Comparison of ENCODE assay signal across 24 cellular contexts in genomic region chr6:43097502-43097901, GRCh38. TPM values are rescaled to one million over a fixed set of nuclear protein-coding genes. Genes with fewer than 3 reads are reported as not detected.
DNase-seq lines count a peak whose midpoint lies in the region; ATAC-seq, FAIRE-seq and TF ChIP-seq lines count a peak whose summit lies in the region.
"Had no signal": no experiment of that assay in that cellular context is flagged by ENCODE, and none has a peak within 500 bp of the region (broad histone marks: within the 10 kb centered on the region; RNA-seq: fewer than 3 reads in every experiment).

No MANE protein-coding gene starts in this region.

- no peak overlapping the region for H3K14ac ChIP-seq in H9 (ENCODE audit: insufficient read depth, low read length)

- no peak overlapping the region for H3K56ac ChIP-seq in H9 (ENCODE audit: insufficient read length, low read depth, low read length)

- peaks cover 17% of the 10 kb centered on the region for H3K4me1 ChIP-seq in H9 (ENCODE audit: insufficient read depth, low read length)
- H3K4me1 ChIP-seq in astrocyte (ENCODE audit: insufficient read depth, low read length), result peaks cover 42% of the 10 kb centered on the region
- H3K4me1 ChIP-seq in kidney (ENCODE audit: control insufficient read depth in 1 of 2, insufficient read depth in 1 of 2, low read depth in 1 of 2, low read length in 2 of 2), result peaks cover 18 to 20% of the 10 kb centered on the region in 2 donors
- peaks cover 41% of the 10 kb centered on the region for H3K4me1 ChIP-seq in smooth muscle cell (ENCODE audit: low read depth)

- H3K27me3 ChIP-seq in H9 (ENCODE audit: insufficient read depth, low read length) (no peaks in the 10 kb centered on the region), astrocyte (ENCODE audit: insufficient read depth, low read length) (no peaks in the 10 kb centered on the region), smooth muscle cell (ENCODE audit: low read depth) (no peaks in the 10 kb centered on the region)

- H3K79me1 ChIP-seq in H9 (ENCODE audit: insufficient read depth, low read depth, low read length, poor library complexity, severe bottlenecking), result no peaks in the 10 kb centered on the region

- H3K27ac ChIP-seq in H9 (ENCODE audit: insufficient read length, low read depth, low read length) (no peak overlapping the region), astrocyte (ENCODE audit: low read depth, low read length) (peak overlapping the region; percentile 76), kidney (ENCODE audit: low read depth in 2 of 2, low read length in 2 of 2) (peak overlapping the region; percentile 5 to 33), smooth muscle cell (ENCODE audit: low read depth) (peak overlapping the region; percentile 90)
- H3K27ac ChIP-seq: WERI-Rb-1 had no signal

- H3K4ac ChIP-seq in H9 (ENCODE audit: low read depth, low read length), result no peak overlapping the region

- H3K36me3 ChIP-seq in astrocyte (ENCODE audit: insufficient read depth, low read length) (no peaks in the 10 kb centered on the region), kidney (ENCODE audit: control insufficient read depth in 1 of 2, insufficient read depth in 2 of 2, low read length in 2 of 2) (no peaks in the 10 kb centered on the region), smooth muscle cell (ENCODE audit: low read depth) (no peaks in the 10 kb centered on the region)

- no peaks in the 10 kb centered on the region for H3K23me2 ChIP-seq in H9 (ENCODE audit: insufficient read length, low read depth, low read length, poor library complexity, severe bottlenecking)

- H3K4me3 Mint-ChIP-seq in H9 (no peak overlapping the region), astrocyte (ENCODE audit: unreplicated experiment) (no peak overlapping the region)
- H3K4me3 Mint-ChIP-seq: activated CD8-positive, alpha-beta T cell treated with anti-CD3 and anti-CD28 coated beads, Interleukin-2, amount 10 ng/mL, durations not matched to agents 7 days and 5 days; activated naive CD8-positive, alpha-beta T cell treated with anti-CD3 and anti-CD28 coated beads, Interleukin-2, amount 10 ng/mL, durations not matched to agents 7 days and 5 days; activated T-cell treated with anti-CD3 and anti-CD28 coated beads, Interleukin-2, amount 50 U/mL, for 72 hours; central memory CD8-positive, alpha-beta T cell; effector memory CD8-positive, alpha-beta T cell; natural killer cell treated with Interleukin-12 subunit alpha and Interleukin-12 subunit beta and Interleukin-15 and Interleukin-18, amount 100 ng/mL, for 72 hours; T-cell had no signal

- H3K9me3 Mint-ChIP-seq in H9 (no peaks in the 10 kb centered on the region), astrocyte (ENCODE audit: unreplicated experiment) (no peaks in the 10 kb centered on the region)
- H3K9me3 Mint-ChIP-seq: activated naive CD8-positive, alpha-beta T cell treated with anti-CD3 and anti-CD28 coated beads, Interleukin-2, amount 10 ng/mL, durations not matched to agents 7 days and 5 days; activated T-cell treated with anti-CD3 and anti-CD28 coated beads, Interleukin-2, amount 50 U/mL, for 72 hours; central memory CD8-positive, alpha-beta T cell; effector memory CD8-positive, alpha-beta T cell; natural killer cell treated with Interleukin-12 subunit alpha and Interleukin-12 subunit beta and Interleukin-15 and Interleukin-18, amount 100 ng/mL, for 72 hours; T-cell had no signal

- no peak overlapping the region for H4K8ac ChIP-seq in H9 (replicated peaks; ENCODE audit: insufficient read length, low read depth, low read length)

- H4K91ac ChIP-seq in H9 (ENCODE audit: insufficient read length, low read depth, low read length), result no peak overlapping the region

- FAIRE-seq in astrocyte (lab: Jason Lieb, UNC) (no peak), kidney (lab: Jason Lieb, UNC) (no peak)

- H4K20me1 ChIP-seq in H9 (ENCODE audit: control insufficient read depth, insufficient read depth, insufficient read length), result no peaks in the 10 kb centered on the region
- H4K20me1 ChIP-seq in astrocyte (ENCODE audit: insufficient read depth, low read length), result peaks cover 66% of the 10 kb centered on the region
- peaks cover 98% of the 10 kb centered on the region for H4K20me1 ChIP-seq in smooth muscle cell (ENCODE audit: low read depth)

- H2BK120ac ChIP-seq in H9 (ENCODE audit: low read depth, low read length, poor library complexity, severe bottlenecking), result no peak overlapping the region

- H2BK12ac ChIP-seq in H9 (ENCODE audit: insufficient read length, low read depth, low read length), result no peak overlapping the region

- no peak overlapping the region for H2AK5ac ChIP-seq in H9 (ENCODE audit: insufficient read length, low read length)

- TF ChIP-seq CTCF in H9 (conservative IDR thresholded peaks at IDR 0.05) (no peak), astrocyte (IDR thresholded peaks at IDR 0.05; ENCODE audit: insufficient read depth, low read depth, low read length) (no peak), kidney (IDR thresholded peaks at IDR 0.05; ENCODE audit: borderline replicate concordance, extremely low read depth, insufficient read depth) (no peak), smooth muscle cell (IDR thresholded peaks at IDR 0.05; ENCODE audit: borderline replicate concordance, insufficient read depth, poor library complexity, severe bottlenecking) (no peak)

- no peak overlapping the region for H3T11ph ChIP-seq in H9 (ENCODE audit: low read length)

- H3K9ac ChIP-seq in H9 (ENCODE audit: extremely low read depth, insufficient read length, low read length), result no peak overlapping the region
- peak overlapping the region; percentile 76 for H3K9ac ChIP-seq in astrocyte (ENCODE audit: low read length)
- peak overlapping the region in 1 of 2 donors; percentile 28 for H3K9ac ChIP-seq in kidney (ENCODE audit: low read length in 2 of 2)
- H3K9ac ChIP-seq in smooth muscle cell (ENCODE audit: low read depth), result no peak overlapping the region

- H3K36me3 Mint-ChIP-seq in H9 (ENCODE audit: insufficient read depth in 1 of 3, low read depth in 3 of 3) (no peaks in the 10 kb centered on the region), astrocyte (ENCODE audit: low read depth, unreplicated experiment) (peaks cover 2% of the 10 kb centered on the region)
- H3K36me3 Mint-ChIP-seq: activated naive CD8-positive, alpha-beta T cell treated with anti-CD3 and anti-CD28 coated beads, Interleukin-2, amount 10 ng/mL, durations not matched to agents 7 days and 5 days; natural killer cell treated with Interleukin-12 subunit alpha and Interleukin-12 subunit beta and Interleukin-15 and Interleukin-18, amount 100 ng/mL, for 72 hours; T-cell had no signal

- DNase-seq in H9, result no peak
- DNase-seq in astrocyte (ENCODE audit: low read depth), result no peak
- DNase-seq in kidney, result no peak
- no peak for DNase-seq in smooth muscle cell (lab: John Stamatoyannopoulos, UW; ENCODE audit: unreplicated experiment)
- DNase-seq in cerebellar nuclear complex (lab: John Stamatoyannopoulos, UW), result no peak
- no peak for DNase-seq in activated CD4-positive, alpha-beta T cell treated with anti-CD3 and anti-CD28 coated beads for 48 hours
- no peak for DNase-seq in COR-L47 (lab: John Stamatoyannopoulos, UW)
- DNase-seq: activated CD8-positive, alpha-beta T cell treated with anti-CD3 and anti-CD28 coated beads, Interleukin-2, amount 10 ng/mL, durations not matched to agents 7 days and 5 days; activated naive CD8-positive, alpha-beta T cell treated with anti-CD3 and anti-CD28 coated beads, Interleukin-2, amount 10 ng/mL, durations not matched to agents 7 days and 5 days; activated T-cell treated with anti-CD3 and anti-CD28 coated beads, Interleukin-2, amount 50 U/mL, for 72 hours; effector memory CD8-positive, alpha-beta T cell; GF-D8; KBM-7; NCI-H1048; NCI-H2107; NCI-H748 treated with DMSO at 0.1 percent for 48 hours; right cardiac atrium; RPMI8226; stimulated activated CD4-positive, alpha-beta T cell treated with anti-CD3 and anti-CD28 coated beads, Interleukin-2, amount 100 ng/mL, for 24 hours; T-cell; WERI-Rb-1 had no signal

- ATAC-seq in HG02973 (IDR thresholded peaks at IDR 0.05; ENCODE audit: unreplicated experiment), result no peak
- ATAC-seq: activated CD8-positive, alpha-beta T cell treated with anti-CD3 and anti-CD28 coated beads, Interleukin-2, amount 10 ng/mL, durations not matched to agents 7 days and 5 days; activated T-cell treated with anti-CD3 and anti-CD28 coated beads, Interleukin-2, amount 50 U/mL, for 72 hours; effector memory CD8-positive, alpha-beta T cell; natural killer cell treated with Interleukin-12 subunit alpha and Interleukin-12 subunit beta and Interleukin-15 and Interleukin-18, amount 100 ng/mL, for 72 hours; T-cell had no signal

- H2AFZ ChIP-seq in H9 (ENCODE audit: low read length) (no peak overlapping the region), astrocyte (ENCODE audit: low read depth, low read length) (no peak overlapping the region), smooth muscle cell (ENCODE audit: low read depth) (no peak overlapping the region)

- no peak overlapping the region for H3K4me2 ChIP-seq in H9 (ENCODE audit: insufficient read depth, insufficient read length, low read length)
- peak overlapping the region; percentile 79 for H3K4me2 ChIP-seq in astrocyte (ENCODE audit: low read length)
- peak overlapping the region; percentile 61 for H3K4me2 ChIP-seq in smooth muscle cell

- H3K4me3 ChIP-seq in astrocyte (ENCODE audit: insufficient read depth, low read depth, low read length) (no peak overlapping the region), kidney (ENCODE audit: low read length in 2 of 2) (no peak overlapping the region), smooth muscle cell (no peak overlapping the region)

- no peak overlapping the region for H4K5ac ChIP-seq in H9 (ENCODE audit: insufficient read length, low read depth, low read length)

- H3F3A ChIP-seq in smooth muscle cell (ENCODE audit: low read depth), result peaks cover 46% of the 10 kb centered on the region

- peaks cover 3% of the 10 kb centered on the region; the same call in 1 of the 2 replicates for H3K79me2 ChIP-seq in H9 (ENCODE audit: insufficient read depth, low read length)
- peaks cover 90% of the 10 kb centered on the region for H3K79me2 ChIP-seq in astrocyte (ENCODE audit: insufficient read depth, low read length)
- peaks cover 100% of the 10 kb centered on the region for H3K79me2 ChIP-seq in smooth muscle cell (ENCODE audit: low read depth)

- H2BK15ac ChIP-seq in H9 (ENCODE audit: low read depth, low read length), result no peak overlapping the region

- no peak overlapping the region for H2BK20ac ChIP-seq in H9 (ENCODE audit: low read depth, low read length, poor library complexity, severe bottlenecking)

- H3K27me3 Mint-ChIP-seq in H9 (ENCODE audit: low read depth) (no peaks in the 10 kb centered on the region), astrocyte (ENCODE audit: low read depth, unreplicated experiment) (no peaks in the 10 kb centered on the region)
- H3K27me3 Mint-ChIP-seq: central memory CD8-positive, alpha-beta T cell; effector memory CD8-positive, alpha-beta T cell; natural killer cell treated with Interleukin-12 subunit alpha and Interleukin-12 subunit beta and Interleukin-15 and Interleukin-18, amount 100 ng/mL, for 72 hours had no signal

- intact Hi-C loops in kidney (cut with DNase I), result no loop called here

- WGBS in H9 (ENCODE audit: extremely low coverage, insufficient read length, low lambda C conversion rate), result no CpG with 5 or more reads among the region's 4 CpGs
- 82% methylated on average over 4 of the region's 4 CpGs for WGBS in smooth muscle cell (ENCODE audit: low lambda C conversion rate)

- H3K4me1 Mint-ChIP-seq in H9 (peaks cover 45 to 51% of the 10 kb centered on the region in 2 experiments), astrocyte (ENCODE audit: low read depth, unreplicated experiment) (peaks cover 58% of the 10 kb centered on the region)

- H3K18ac ChIP-seq in H9 (ENCODE audit: insufficient read length, low read depth, low read length), result no peak overlapping the region

- H3K9me3 ChIP-seq in H9 (ENCODE audit: control insufficient read depth, low read depth, low read length) (no peaks in the 10 kb centered on the region), astrocyte (ENCODE audit: insufficient read depth, low read depth, low read length) (no peaks in the 10 kb centered on the region), kidney (ENCODE audit: control insufficient read depth in 1 of 2, low read length in 2 of 2) (no peaks in the 10 kb centered on the region), smooth muscle cell (replicated peaks; ENCODE audit: low read depth) (no peaks in the 10 kb centered on the region)

- H3K27ac Mint-ChIP-seq in H9, result peak overlapping the region; percentile 53 to 92 (median 75); a peak in 2 of 7 replicates
- H3K27ac Mint-ChIP-seq in astrocyte (ENCODE audit: unreplicated experiment), result peak overlapping the region; percentile 69
- H3K27ac Mint-ChIP-seq: activated CD8-positive, alpha-beta T cell treated with anti-CD3 and anti-CD28 coated beads, Interleukin-2, amount 10 ng/mL, durations not matched to agents 7 days and 5 days; activated naive CD8-positive, alpha-beta T cell treated with anti-CD3 and anti-CD28 coated beads, Interleukin-2, amount 10 ng/mL, durations not matched to agents 7 days and 5 days; activated T-cell treated with anti-CD3 and anti-CD28 coated beads, Interleukin-2, amount 50 U/mL, for 72 hours; effector memory CD8-positive, alpha-beta T cell; natural killer cell treated with Interleukin-12 subunit alpha and Interleukin-12 subunit beta and Interleukin-15 and Interleukin-18, amount 100 ng/mL, for 72 hours; T-cell had no signal

- no peak overlapping the region for H3K23ac ChIP-seq in H9 (ENCODE audit: insufficient read length, low read depth, low read length)

- no peak overlapping the region for H2BK5ac ChIP-seq in H9 (ENCODE audit: insufficient read length, low read length)

RNA-seq across cellular contexts. Expression of gene PTK7, which starts 21.4 kb away (rescaled TPM):
- 126 and 128 TPM in 2 replicates for total RNA-seq in H9 (2021)
- total RNA-seq in astrocyte, result 506 and 728 TPM in 2 replicates
- total RNA-seq in kidney, result 55.2 TPM
- polyA plus RNA-seq in kidney (ENCODE audit: insufficient read depth, low read depth, low replicate concordance), result 26.0 TPM
- 376 and 417 TPM in 2 replicates for total RNA-seq in smooth muscle cell
- polyA plus RNA-seq in smooth muscle cell, result 596 and 598 TPM in 2 replicates

RNA-seq across cellular contexts. Expression of gene KLC4, which starts 38.1 kb away (rescaled TPM):
- total RNA-seq in H9 (2021) (29.7 TPM in 2 replicates), astrocyte (34.1 and 35.4 TPM in 2 replicates), kidney (33.7 TPM), smooth muscle cell (13.2 and 20.0 TPM in 2 replicates)
- polyA plus RNA-seq in kidney (ENCODE audit: insufficient read depth, low read depth, low replicate concordance) (39.0 TPM), smooth muscle cell (25.3 and 25.7 TPM in 2 replicates)

RNA-seq across cellular contexts. Expression of gene MRPL2, which starts 38.3 kb away (rescaled TPM):
- 71.9 and 74.4 TPM in 2 replicates for total RNA-seq in H9 (2021)
- total RNA-seq in astrocyte, result 47.4 and 59.7 TPM in 2 replicates
- 56.6 TPM for total RNA-seq in kidney
- polyA plus RNA-seq in kidney (ENCODE audit: insufficient read depth, low read depth, low replicate concordance), result 127 TPM
- 16.4 and 24.0 TPM in 2 replicates for total RNA-seq in smooth muscle cell
- 112 and 125 TPM in 2 replicates for polyA plus RNA-seq in smooth muscle cell

RNA-seq across cellular contexts. Expression of gene CUL7, which starts 43.9 kb away (rescaled TPM):
- total RNA-seq in H9 (2021), result 23.5 and 24.5 TPM in 2 replicates
- 21.2 and 26.3 TPM in 2 replicates for total RNA-seq in astrocyte
- total RNA-seq in kidney, result 24.5 TPM
- polyA plus RNA-seq in kidney (ENCODE audit: insufficient read depth, low read depth, low replicate concordance), result 10.1 TPM
- 36.9 and 51.4 TPM in 2 replicates for total RNA-seq in smooth muscle cell
- 48.7 and 49.6 TPM in 2 replicates for polyA plus RNA-seq in smooth muscle cell
